8 cellular contexts compared by ENCODE assay signal in the genomic region with DNA sequence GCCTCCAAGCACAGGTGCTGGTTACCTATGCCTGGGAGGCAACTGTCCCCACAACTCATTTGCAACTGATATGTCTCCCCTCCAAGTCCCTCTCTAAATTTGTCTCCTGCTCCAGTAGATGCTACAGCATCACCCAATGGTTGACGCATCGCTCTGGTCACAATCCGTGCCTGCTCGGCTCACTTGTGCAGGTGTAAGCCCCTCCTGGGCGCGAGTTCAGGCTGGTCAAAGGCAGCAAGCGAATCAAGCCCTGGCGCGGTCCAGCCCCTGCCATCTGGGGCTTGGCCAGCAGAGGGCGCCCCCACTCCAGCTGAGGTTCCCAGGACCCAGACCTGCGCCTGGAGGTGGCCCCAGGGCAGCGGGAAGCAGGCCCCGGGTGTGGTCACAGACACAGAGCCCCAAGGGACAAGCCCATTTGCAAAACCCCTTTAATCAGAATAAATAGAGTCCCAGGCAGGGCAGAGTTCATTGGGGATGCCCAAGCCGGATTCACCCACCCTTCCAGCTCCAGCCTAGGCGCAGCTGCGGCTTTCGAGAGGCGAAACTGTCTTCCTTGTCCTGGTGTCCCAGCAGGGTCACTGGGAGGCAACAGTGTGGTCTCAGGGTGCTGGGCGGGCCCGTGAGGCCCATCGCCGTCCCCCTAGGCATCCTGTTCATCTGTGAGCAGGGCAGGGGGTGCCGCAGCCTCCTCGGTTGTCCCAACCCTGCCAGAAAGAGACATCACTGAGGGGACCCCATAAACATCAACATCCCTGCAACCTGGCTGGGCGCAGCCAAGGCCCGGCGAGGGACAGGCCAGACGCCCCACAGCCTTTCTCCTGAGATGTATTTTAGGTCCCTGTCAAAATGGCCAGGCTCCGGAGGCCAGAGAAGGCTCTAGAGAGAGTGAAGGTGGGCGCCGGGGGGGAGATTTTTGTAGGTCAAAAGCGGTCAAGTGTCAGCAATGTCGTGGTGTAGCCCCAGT. TPM values are rescaled to one million over a fixed set of nuclear protein-coding genes. Genes with fewer than 3 reads are reported as not detected.
DNase-seq lines count a peak whose midpoint lies in the region; ATAC-seq and TF ChIP-seq lines count a peak whose summit lies in the region.

No MANE protein-coding gene starts in this region.

- no peaks in the 10 kb centered on the region for H3K9me3 ChIP-seq in prostate gland

- peak overlapping the region in 1 of 2 donors; percentile 89 for H3K27ac ChIP-seq in prostate gland

- H3K9me3 Mint-ChIP-seq in activated naive CD4-positive, alpha-beta T cell treated with anti-CD3 and anti-CD28 coated beads, Interleukin-2, amount 50 U/mL, for 24 hours, result no peaks in the 10 kb centered on the region

- peak overlapping the region; percentile 79 for H3K27ac Mint-ChIP-seq in activated naive CD4-positive, alpha-beta T cell treated with anti-CD3 and anti-CD28 coated beads, Interleukin-2, amount 50 U/mL, for 24 hours

- ATAC-seq in Right ventricle myocardium inferior (peak; percentile 65), GM19455 (IDR thresholded peaks at IDR 0.05; ENCODE audit: unreplicated experiment) (no peak)

- 52% methylated on average over 33 of the region's 33 CpGs for WGBS in prostate gland

- TF ChIP-seq RAD21 in Ishikawa (IDR thresholded peaks at IDR 0.05; ENCODE audit: low read depth), result peak; percentile 93

- H3K4me3 ChIP-seq in prostate gland, result no peak overlapping the region

- no peak overlapping the region for H3K4me3 Mint-ChIP-seq in activated naive CD4-positive, alpha-beta T cell treated with anti-CD3 and anti-CD28 coated beads, Interleukin-2, amount 50 U/mL, for 24 hours

- in situ Hi-C loops in SK-MEL-5 (cut with HindIII; ENCODE audit: low pct_unique_long_range_greater_than_20kb, low sequenced_read_pairs), result no loop called here

- TF ChIP-seq POLR2A in prostate gland (IDR thresholded peaks at IDR 0.05), result no peak

- peaks cover 2% of the 10 kb centered on the region for H3K36me3 Mint-ChIP-seq in activated naive CD4-positive, alpha-beta T cell treated with anti-CD3 and anti-CD28 coated beads, Interleukin-2, amount 50 U/mL, for 24 hours

- H3K27me3 Mint-ChIP-seq in activated naive CD4-positive, alpha-beta T cell treated with anti-CD3 and anti-CD28 coated beads, Interleukin-2, amount 50 U/mL, for 24 hours, result no peaks in the 10 kb centered on the region

- H3K4me1 Mint-ChIP-seq in activated naive CD4-positive, alpha-beta T cell treated with anti-CD3 and anti-CD28 coated beads, Interleukin-2, amount 50 U/mL, for 24 hours, result peaks cover 38% of the 10 kb centered on the region

- TF ChIP-seq EP300 in Ishikawa (IDR thresholded peaks at IDR 0.05; ENCODE audit: borderline replicate concordance), result no peak

- DNase-seq in NCI-H1417 (lab: John Stamatoyannopoulos, UW), result peak; percentile 42 to 66 (median 55)
- DNase-seq in NCI-H1417 treated with DMSO at 0.1 percent for 48 hours (lab: John Stamatoyannopoulos, UW), result no peak
- DNase-seq in SK-MEL-5 (ENCODE audit: low read depth, low spot score), result peak; percentile 79
- peak; percentile 91 for DNase-seq in Right ventricle myocardium inferior (ENCODE audit: missing footprints)
- DNase-seq in prostate gland (ENCODE audit: low spot score), result peak; percentile 50

- H3K27me3 ChIP-seq in prostate gland (replicated peaks; ENCODE audit: insufficient read depth), result no peaks in the 10 kb centered on the region

- peak; percentile 97 to 100 (median 98) for TF ChIP-seq CTCF in prostate gland (IDR thresholded peaks at IDR 0.05)

- intact Hi-C loops in Right ventricle myocardium inferior (cut with DNase I) (loop anchor here (1.0 to 2.0 kb wide), 3 partner anchors 64 to 138 kb away; a partner anchor contains a TSS), prostate gland (cut with DNase I) (loop anchor here (2.0 to 5.0 kb wide), 2 partner anchors 64 to 140 kb away; no protein-coding TSS in a partner anchor)

- no peaks in the 10 kb centered on the region for H3K36me3 ChIP-seq in prostate gland

- H3K4me1 ChIP-seq in prostate gland (replicated peaks), result peaks cover 24% of the 10 kb centered on the region

TF ChIP-seq in Ishikawa, 13 proteins besides CTCF, POLR2A, EP300 and RAD21:
- TF ChIP-seq CEBPB (IDR thresholded peaks at IDR 0.05) (no peak), YY1 (IDR thresholded peaks at IDR 0.05; ENCODE audit: low read depth) (no peak), CREB1 (IDR thresholded peaks at IDR 0.05; ENCODE audit: low read depth) (no peak), TEAD4 (IDR thresholded peaks at IDR 0.05) (no peak), EGR1 (IDR thresholded peaks at IDR 0.05) (no peak), TAF1 (IDR thresholded peaks at IDR 0.05; ENCODE audit: low read depth) (no peak), ZBTB7A (IDR thresholded peaks at IDR 0.05; ENCODE audit: low read depth) (no peak), TCF12 (IDR thresholded peaks at IDR 0.05; ENCODE audit: low read depth) (no peak), FOXM1 (IDR thresholded peaks at IDR 0.05; ENCODE audit: borderline replicate concordance, low read depth) (no peak), NFIC (IDR thresholded peaks at IDR 0.05) (no peak)
- TF ChIP-seq, protein P1, sequence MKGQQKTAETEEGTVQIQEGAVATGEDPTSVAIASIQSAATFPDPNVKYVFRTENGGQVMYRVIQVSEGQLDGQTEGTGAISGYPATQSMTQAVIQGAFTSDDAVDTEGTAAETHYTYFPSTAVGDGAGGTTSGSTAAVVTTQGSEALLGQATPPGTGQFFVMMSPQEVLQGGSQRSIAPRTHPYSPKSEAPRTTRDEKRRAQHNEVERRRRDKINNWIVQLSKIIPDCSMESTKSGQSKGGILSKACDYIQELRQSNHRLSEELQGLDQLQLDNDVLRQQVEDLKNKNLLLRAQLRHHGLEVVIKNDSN (IDR thresholded peaks at IDR 0.05), result no peak
- TF ChIP-seq, protein P2, sequence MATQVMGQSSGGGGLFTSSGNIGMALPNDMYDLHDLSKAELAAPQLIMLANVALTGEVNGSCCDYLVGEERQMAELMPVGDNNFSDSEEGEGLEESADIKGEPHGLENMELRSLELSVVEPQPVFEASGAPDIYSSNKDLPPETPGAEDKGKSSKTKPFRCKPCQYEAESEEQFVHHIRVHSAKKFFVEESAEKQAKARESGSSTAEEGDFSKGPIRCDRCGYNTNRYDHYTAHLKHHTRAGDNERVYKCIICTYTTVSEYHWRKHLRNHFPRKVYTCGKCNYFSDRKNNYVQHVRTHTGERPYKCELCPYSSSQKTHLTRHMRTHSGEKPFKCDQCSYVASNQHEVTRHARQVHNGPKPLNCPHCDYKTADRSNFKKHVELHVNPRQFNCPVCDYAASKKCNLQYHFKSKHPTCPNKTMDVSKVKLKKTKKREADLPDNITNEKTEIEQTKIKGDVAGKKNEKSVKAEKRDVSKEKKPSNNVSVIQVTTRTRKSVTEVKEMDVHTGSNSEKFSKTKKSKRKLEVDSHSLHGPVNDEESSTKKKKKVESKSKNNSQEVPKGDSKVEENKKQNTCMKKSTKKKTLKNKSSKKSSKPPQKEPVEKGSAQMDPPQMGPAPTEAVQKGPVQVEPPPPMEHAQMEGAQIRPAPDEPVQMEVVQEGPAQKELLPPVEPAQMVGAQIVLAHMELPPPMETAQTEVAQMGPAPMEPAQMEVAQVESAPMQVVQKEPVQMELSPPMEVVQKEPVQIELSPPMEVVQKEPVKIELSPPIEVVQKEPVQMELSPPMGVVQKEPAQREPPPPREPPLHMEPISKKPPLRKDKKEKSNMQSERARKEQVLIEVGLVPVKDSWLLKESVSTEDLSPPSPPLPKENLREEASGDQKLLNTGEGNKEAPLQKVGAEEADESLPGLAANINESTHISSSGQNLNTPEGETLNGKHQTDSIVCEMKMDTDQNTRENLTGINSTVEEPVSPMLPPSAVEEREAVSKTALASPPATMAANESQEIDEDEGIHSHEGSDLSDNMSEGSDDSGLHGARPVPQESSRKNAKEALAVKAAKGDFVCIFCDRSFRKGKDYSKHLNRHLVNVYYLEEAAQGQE (IDR thresholded peaks at IDR 0.05; ENCODE audit: low read depth), result no peak
- TF ChIP-seq, protein P3, sequence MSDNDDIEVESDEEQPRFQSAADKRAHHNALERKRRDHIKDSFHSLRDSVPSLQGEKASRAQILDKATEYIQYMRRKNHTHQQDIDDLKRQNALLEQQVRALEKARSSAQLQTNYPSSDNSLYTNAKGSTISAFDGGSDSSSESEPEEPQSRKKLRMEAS (IDR thresholded peaks at IDR 0.05), result no peak
TF ChIP-seq in Ishikawa: peak in this region for 0.

RNA-seq across cellular contexts. Expression of a gene that starts 15.8 kb away (rescaled TPM):
- total RNA-seq in SK-MEL-5 (2014; rRNA removed; shearing (Covaris generic)), result 281 and 299 TPM in 2 replicates
- polyA plus RNA-seq in SK-MEL-5 (2015; cell fraction: cytosol; rRNA removed), result 402 and 453 TPM in 2 replicates
- 824 and 934 TPM in 2 replicates for polyA plus RNA-seq in SK-MEL-5 (2015; cell fraction: nucleus; rRNA removed)
- total RNA-seq in Right ventricle myocardium inferior, result 77.0 TPM
- 10 to 100 TPM; 36.1 to 65.2 TPM for total RNA-seq in prostate gland

RNA-seq across cellular contexts. Expression of a gene that starts 17.8 kb away (rescaled TPM):
- 0.45 and 2.0 TPM in 2 replicates for total RNA-seq in SK-MEL-5 (2014; rRNA removed; shearing (Covaris generic))
- 2.3 and 3.1 TPM in 2 replicates for polyA plus RNA-seq in SK-MEL-5 (2015; cell fraction: cytosol; rRNA removed)
- polyA plus RNA-seq in SK-MEL-5 (2015; cell fraction: nucleus; rRNA removed), result 5.0 and 44.5 TPM in 2 replicates
- total RNA-seq in Right ventricle myocardium inferior, result 4.3 TPM
- total RNA-seq in prostate gland, result 1 to 10 TPM; 1.2 to 3.3 TPM

RNA-seq across cellular contexts. Expression of a gene that starts 33.4 kb away (rescaled TPM):
- total RNA-seq in SK-MEL-5 (2014; rRNA removed; shearing (Covaris generic)), result not detected in 2 replicates
- not detected in 2 replicates for polyA plus RNA-seq in SK-MEL-5 (2015; cell fraction: cytosol; rRNA removed)
- not detected in 2 replicates for polyA plus RNA-seq in SK-MEL-5 (2015; cell fraction: nucleus; rRNA removed)
- total RNA-seq in Right ventricle myocardium inferior (not detected), prostate gland (not detected)

RNA-seq across cellular contexts. Expression of a gene that starts 55.6 kb away (rescaled TPM):
- 68.5 and 87.2 TPM in 2 replicates for total RNA-seq in SK-MEL-5 (2014; rRNA removed; shearing (Covaris generic))
- 172 and 187 TPM in 2 replicates for polyA plus RNA-seq in SK-MEL-5 (2015; cell fraction: cytosol; rRNA removed)
- polyA plus RNA-seq in SK-MEL-5 (2015; cell fraction: nucleus; rRNA removed), result 42.7 and 49.1 TPM in 2 replicates
- 120 TPM for total RNA-seq in Right ventricle myocardium inferior
- 100 to 1,000 TPM; 133 to 284 TPM for total RNA-seq in prostate gland
